In the genomic region with DNA sequence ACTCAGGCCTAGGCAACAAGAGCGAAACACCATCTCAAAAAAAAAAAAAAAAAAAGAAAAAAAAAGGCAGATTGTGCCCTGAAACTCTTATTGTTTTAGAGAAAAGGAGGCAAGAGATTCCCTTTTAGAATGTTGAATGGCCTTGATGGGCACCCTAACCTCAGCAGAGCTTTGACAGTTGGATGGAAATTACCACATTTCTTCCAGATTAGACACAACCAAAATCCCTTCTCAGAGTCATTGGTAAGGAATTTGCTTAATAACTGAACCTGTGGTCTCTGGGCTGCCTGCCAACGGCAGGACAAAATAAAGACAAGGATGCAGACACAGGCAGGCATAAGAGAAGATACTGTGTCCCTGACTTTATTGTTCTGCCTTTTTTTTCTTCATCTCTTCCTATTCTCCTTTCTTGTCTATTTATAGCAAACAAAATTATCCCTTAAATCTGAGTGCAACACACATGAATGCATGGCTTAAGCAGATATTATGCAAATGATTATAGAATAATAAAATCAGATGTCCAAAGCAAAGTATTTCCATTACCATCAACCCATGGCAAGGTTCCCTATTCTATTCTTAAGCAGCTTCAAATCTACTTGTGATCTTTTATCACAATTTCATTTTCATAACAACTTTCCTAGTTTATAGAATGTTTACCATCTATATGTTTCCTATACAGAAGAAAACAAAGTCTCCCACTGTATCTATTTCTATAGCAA, we compare ENCODE assay signal across 11 cellular contexts. TPM values are rescaled to one million over a fixed set of nuclear protein-coding genes. Genes with fewer than 3 reads are reported as not detected.
DNase-seq lines count a peak whose midpoint lies in the region; ATAC-seq and TF ChIP-seq lines count a peak whose summit lies in the region.
"Had no signal": no experiment of that assay in that cellular context is flagged by ENCODE, and none has a peak within 500 bp of the region (broad histone marks: within the 10 kb centered on the region; RNA-seq: fewer than 3 reads in every experiment).

No MANE protein-coding gene starts in this region.

- H3K4me1 ChIP-seq in SJCRH30, result peaks cover 8% of the 10 kb centered on the region

- H3K27ac ChIP-seq in SJCRH30, result peak overlapping the region; percentile 26; the same call in 1 of the 2 replicates
- H3K27ac ChIP-seq in WERI-Rb-1, result no peak overlapping the region

- H3K9me3 Mint-ChIP-seq in HFFc6, result peaks cover 15% of the 10 kb centered on the region

- peaks cover 16% of the 10 kb centered on the region for H3K36me3 Mint-ChIP-seq in HFFc6 (ENCODE audit: low read depth)

- peak overlapping the region; percentile 52; the same call in 1 of the 2 replicates for H3K4me3 Mint-ChIP-seq in HFFc6
- H3K4me3 Mint-ChIP-seq: endodermal cell; naive thymus-derived CD8-positive, alpha-beta T cell had no signal

- H3K36me3 ChIP-seq in SJCRH30 (no peaks in the 10 kb centered on the region), WERI-Rb-1 (no peaks in the 10 kb centered on the region)

- H3K4me1 Mint-ChIP-seq in HFFc6 (ENCODE audit: low read depth), result peaks cover 83% of the 10 kb centered on the region

- peaks cover 2% of the 10 kb centered on the region; the same call in 1 of the 2 replicates for H3K27me3 Mint-ChIP-seq in HFFc6 (ENCODE audit: insufficient read depth)

- H3K9me3 ChIP-seq in SJCRH30 (replicated peaks) (no peaks in the 10 kb centered on the region), WERI-Rb-1 (ENCODE audit: severe bottlenecking) (peaks cover 9% of the 10 kb centered on the region)

- DNase-seq in ACHN (peak; percentile 86), HFFc6 (peak; percentile 86), SJCRH30 (peak; percentile 71 to 84), foreskin fibroblast (peak; percentile 86 to 91), WERI-Rb-1 (no peak), medulla oblongata (ENCODE audit: extremely low spot score) (no peak)
- DNase-seq: activated CD8-positive, alpha-beta memory T cell treated with anti-CD3 and anti-CD28 coated beads, Interleukin-2, amount 50 U/mL, for 4 hours; endodermal cell; naive thymus-derived CD8-positive, alpha-beta T cell had no signal

- no peaks in the 10 kb centered on the region for H3K27me3 ChIP-seq in SJCRH30
- peaks cover 62% of the 10 kb centered on the region for H3K27me3 ChIP-seq in WERI-Rb-1 (ENCODE audit: insufficient read depth, low read depth, severe bottlenecking)

- ATAC-seq in GM18858 (IDR thresholded peaks at IDR 0.05; ENCODE audit: unreplicated experiment) (no peak), HG03039 (IDR thresholded peaks at IDR 0.05; ENCODE audit: unreplicated experiment) (no peak)
- ATAC-seq: naive thymus-derived CD8-positive, alpha-beta T cell had no signal

- no peak overlapping the region for H3K4me3 ChIP-seq in SJCRH30
- H3K4me3 ChIP-seq in foreskin fibroblast (ENCODE audit: low read depth in 1 of 2, low read length in 2 of 2), result no peak overlapping the region
- H3K4me3 ChIP-seq in WERI-Rb-1 (ENCODE audit: low read depth, low read length), result no peak overlapping the region

- H3K27ac Mint-ChIP-seq in HFFc6, result peak overlapping the region; percentile 83
- H3K27ac Mint-ChIP-seq: endodermal cell; naive thymus-derived CD8-positive, alpha-beta T cell had no signal

- in situ Hi-C loops in ACHN (cut with HindIII; ENCODE audit: low pct_ligation_motif_present, low pct_unique_long_range_greater_than_20kb, low sequenced_read_pairs), result no loop called here

- TF ChIP-seq CTCF in HFFc6 (IDR thresholded peaks at IDR 0.05) (no peak), foreskin fibroblast (IDR thresholded peaks at IDR 0.05; ENCODE audit: low read depth, low read length) (no peak), WERI-Rb-1 (IDR thresholded peaks at IDR 0.05; ENCODE audit: low read depth, low read length) (no peak)

RNA-seq across cellular contexts. Expression of a gene that starts 37.3 kb away (rescaled TPM):
- 100 to 1,000 TPM; 167 to 219 (median 190) TPM for total RNA-seq in HFFc6 (2021; fragmentation: NEBNext Ultra II Directional; extraction: Animal tissue kit (Norgen Biotek cat#: 25700))
- 67.9 and 82.9 TPM in 2 replicates for total RNA-seq in SJCRH30 (2014; rRNA removed; shearing (Covaris generic))

Comparison
In these comparisons a context has a peak if more than half of its experiments do, and no peak if none do; other contexts are left out.
1. DNase-seq: peak in ACHN (single experiment), HFFc6 (single experiment), SJCRH30 (2 of 2) and foreskin fibroblast (2 of 2); none in WERI-Rb-1 (single experiment) and medulla oblongata (single experiment).